In the genomic region with DNA sequence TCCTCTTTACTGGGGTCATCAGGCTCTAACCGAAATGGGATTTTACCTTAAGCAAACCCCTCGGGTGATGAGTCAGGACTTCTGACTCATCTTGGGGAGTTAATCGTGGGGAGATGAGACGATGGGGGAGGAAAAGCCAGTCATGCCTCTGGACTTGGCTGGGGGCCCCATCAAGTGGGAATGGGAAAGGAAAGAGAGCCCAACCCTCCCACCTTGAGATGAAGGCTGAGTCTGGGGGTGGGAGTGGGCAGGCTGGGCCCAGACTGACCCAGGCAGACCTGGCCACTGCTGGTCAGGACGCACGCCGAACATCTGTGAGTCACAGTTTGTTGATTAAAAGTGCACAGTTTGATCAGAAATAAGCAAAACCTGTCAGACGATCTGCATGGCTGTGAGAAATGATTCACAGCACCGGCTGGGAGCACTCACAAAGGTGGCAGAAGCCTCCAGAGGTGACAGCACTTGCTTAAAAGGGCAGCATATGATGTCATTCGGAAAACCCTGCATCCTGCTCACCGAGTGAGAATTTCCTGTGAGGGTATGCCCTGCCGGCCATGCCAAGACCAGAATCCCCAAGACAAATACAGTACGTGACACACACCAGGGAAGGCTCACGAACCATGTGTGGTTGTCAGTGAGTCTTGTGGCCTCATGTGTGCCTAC, we compare ENCODE assay signal across 1 cellular context.
TF ChIP-seq lines count a peak whose summit lies in the region.

No MANE protein-coding gene starts in this region.

TF ChIP-seq in GM12878, 131 proteins besides CTCF, POLR2A, EP300 and RAD21 (continued from another document):
- TF ChIP-seq NKRF (conservative IDR thresholded peaks at IDR 0.05), result 0 out of 2 replicates have a peak, but pooled peaks have one; percentile 35
- TF ChIP-seq, protein P1, sequence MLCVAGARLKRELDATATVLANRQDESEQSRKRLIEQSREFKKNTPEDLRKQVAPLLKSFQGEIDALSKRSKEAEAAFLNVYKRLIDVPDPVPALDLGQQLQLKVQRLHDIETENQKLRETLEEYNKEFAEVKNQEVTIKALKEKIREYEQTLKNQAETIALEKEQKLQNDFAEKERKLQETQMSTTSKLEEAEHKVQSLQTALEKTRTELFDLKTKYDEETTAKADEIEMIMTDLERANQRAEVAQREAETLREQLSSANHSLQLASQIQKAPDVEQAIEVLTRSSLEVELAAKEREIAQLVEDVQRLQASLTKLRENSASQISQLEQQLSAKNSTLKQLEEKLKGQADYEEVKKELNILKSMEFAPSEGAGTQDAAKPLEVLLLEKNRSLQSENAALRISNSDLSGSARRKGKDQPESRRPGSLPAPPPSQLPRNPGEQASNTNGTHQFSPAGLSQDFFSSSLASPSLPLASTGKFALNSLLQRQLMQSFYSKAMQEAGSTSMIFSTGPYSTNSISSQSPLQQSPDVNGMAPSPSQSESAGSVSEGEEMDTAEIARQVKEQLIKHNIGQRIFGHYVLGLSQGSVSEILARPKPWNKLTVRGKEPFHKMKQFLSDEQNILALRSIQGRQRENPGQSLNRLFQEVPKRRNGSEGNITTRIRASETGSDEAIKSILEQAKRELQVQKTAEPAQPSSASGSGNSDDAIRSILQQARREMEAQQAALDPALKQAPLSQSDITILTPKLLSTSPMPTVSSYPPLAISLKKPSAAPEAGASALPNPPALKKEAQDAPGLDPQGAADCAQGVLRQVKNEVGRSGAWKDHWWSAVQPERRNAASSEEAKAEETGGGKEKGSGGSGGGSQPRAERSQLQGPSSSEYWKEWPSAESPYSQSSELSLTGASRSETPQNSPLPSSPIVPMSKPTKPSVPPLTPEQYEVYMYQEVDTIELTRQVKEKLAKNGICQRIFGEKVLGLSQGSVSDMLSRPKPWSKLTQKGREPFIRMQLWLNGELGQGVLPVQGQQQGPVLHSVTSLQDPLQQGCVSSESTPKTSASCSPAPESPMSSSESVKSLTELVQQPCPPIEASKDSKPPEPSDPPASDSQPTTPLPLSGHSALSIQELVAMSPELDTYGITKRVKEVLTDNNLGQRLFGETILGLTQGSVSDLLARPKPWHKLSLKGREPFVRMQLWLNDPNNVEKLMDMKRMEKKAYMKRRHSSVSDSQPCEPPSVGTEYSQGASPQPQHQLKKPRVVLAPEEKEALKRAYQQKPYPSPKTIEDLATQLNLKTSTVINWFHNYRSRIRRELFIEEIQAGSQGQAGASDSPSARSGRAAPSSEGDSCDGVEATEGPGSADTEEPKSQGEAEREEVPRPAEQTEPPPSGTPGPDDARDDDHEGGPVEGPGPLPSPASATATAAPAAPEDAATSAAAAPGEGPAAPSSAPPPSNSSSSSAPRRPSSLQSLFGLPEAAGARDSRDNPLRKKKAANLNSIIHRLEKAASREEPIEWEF (IDR thresholded peaks at IDR 0.05; ENCODE audit: insufficient replicate concordance, low read depth, low read length), result peak; percentile 14
- TF ChIP-seq MEF2B (IDR thresholded peaks at IDR 0.05; ENCODE audit: partially characterized antibody, poor library complexity, severe bottlenecking), result peak; percentile 74
- TF ChIP-seq BHLHE40 (IDR thresholded peaks at IDR 0.05; ENCODE audit: borderline replicate concordance in 1 of 2, low read depth in 2 of 2, low read length in 1 of 2), result peak in 1 of 2 experiments; percentile 34; a peak in 1 of 4 replicates
- peak; percentile 66 for TF ChIP-seq MTA3 (IDR thresholded peaks at IDR 0.05; ENCODE audit: borderline replicate concordance, low read length)
- TF ChIP-seq DPF2 (IDR thresholded peaks at IDR 0.05), result peak; percentile 83
TF ChIP-seq in GM12878: peak in this region for 41.
